18 cellular contexts compared by ENCODE assay signal in genomic region chr20:62676976-62677375, GRCh38. TPM values are rescaled to one million over a fixed set of nuclear protein-coding genes. Genes with fewer than 3 reads are reported as not detected.
"Had no signal": no experiment of that assay in that cellular context is flagged by ENCODE, and none has a peak within 500 bp of the region (broad histone marks: within the 10 kb centered on the region; RNA-seq: fewer than 3 reads in every experiment).

No MANE protein-coding gene starts in this region.

- H3K27ac ChIP-seq: adrenal gland, breast epithelium, heart left ventricle, tibial nerve had no signal

- ATAC-seq: activated naive CD4-positive, alpha-beta T cell treated with anti-CD3 and anti-CD28 coated beads, Interleukin-2, amount 50 U/mL, for 72 hours; heart left ventricle; left lung had no signal

- DNase-seq: activated CD4-positive, alpha-beta memory T cell treated with anti-CD3 and anti-CD28 coated beads, Interleukin-2, amount 10 ng/mL, durations not matched to agents 7 days and 5 days; activated CD4-positive, alpha-beta T cell treated with anti-CD3 and anti-CD28 coated beads for 48 hours; activated CD4-positive, CD25-positive, alpha-beta regulatory T cell; activated effector memory CD4-positive, alpha-beta T cell treated with anti-CD3 and anti-CD28 coated beads, Interleukin-2, amount 50 U/mL, for 16 hours; activated T-cell treated with anti-CD3 and anti-CD28 coated beads, Interleukin-2, amount 50 U/mL, for 72 hours; adrenal gland; cerebellar nuclear complex; cortex of kidney; erythroblast; heart left ventricle; kidney; left lung; midbrain; occipital lobe had no signal

- H3K4me1 ChIP-seq: adrenal gland, breast epithelium, tibial nerve had no signal

- H3K36me3 ChIP-seq: adrenal gland, breast epithelium, heart left ventricle, tibial nerve had no signal

- H3K4me3 ChIP-seq: adrenal gland, breast epithelium, heart left ventricle, left lung, tibial nerve had no signal

- H3K9me3 ChIP-seq: adrenal gland had no signal

RNA-seq across cellular contexts. Expression of gene NTSR1, which starts 31.7 kb away (rescaled TPM):
- total RNA-seq: activated CD4-positive, alpha-beta memory T cell treated with anti-CD3 and anti-CD28 coated beads, Interleukin-2, amount 10 ng/mL, durations not matched to agents 7 days and 5 days; activated naive CD4-positive, alpha-beta T cell treated with anti-CD3 and anti-CD28 coated beads, Interleukin-2, amount 50 U/mL, for 72 hours; activated T-cell treated with anti-CD3 and anti-CD28 coated beads, Interleukin-2, amount 50 U/mL, for 72 hours had no signal

RNA-seq across cellular contexts. Expression of gene SLCO4A1, which starts 34.7 kb away (rescaled TPM):
- total RNA-seq: skeletal muscle tissue had no signal
